23 cellular contexts compared by ENCODE assay signal in genomic region chr4:102022343-102022742, GRCh38.
"Had no signal": no experiment of that assay in that cellular context is flagged by ENCODE, and none has a peak within 500 bp of the region (broad histone marks: within the 10 kb centered on the region; RNA-seq: fewer than 3 reads in every experiment).

No MANE protein-coding gene starts in this region.

- H3K27ac ChIP-seq: dorsolateral prefrontal cortex, esophagus muscularis mucosa, gastroesophageal sphincter, heart left ventricle, lower lobe of right lung, sigmoid colon, testis, vagina had no signal

- H3K4me3 Mint-ChIP-seq: activated CD4-positive, alpha-beta memory T cell treated with anti-CD3 and anti-CD28 coated beads for 36 hours; activated naive CD4-positive, alpha-beta T cell treated with anti-CD3 and anti-CD28 coated beads for 36 hours; activated naive CD8-positive, alpha-beta T cell treated with anti-CD3 and anti-CD28 coated beads, Interleukin-2, amount 10 ng/mL, durations not matched to agents 7 days and 5 days; activated T-cell treated with anti-CD3 and anti-CD28 coated beads, Interleukin-2, amount 50 U/mL, for 72 hours; effector memory CD8-positive, alpha-beta T cell; naive thymus-derived CD8-positive, alpha-beta T cell; T-helper 17 cell had no signal

- H3K27ac Mint-ChIP-seq: activated CD4-positive, alpha-beta memory T cell treated with anti-CD3 and anti-CD28 coated beads for 36 hours; activated naive CD4-positive, alpha-beta T cell treated with anti-CD3 and anti-CD28 coated beads for 36 hours; activated naive CD8-positive, alpha-beta T cell treated with anti-CD3 and anti-CD28 coated beads, Interleukin-2, amount 10 ng/mL, durations not matched to agents 7 days and 5 days; activated T-cell treated with anti-CD3 and anti-CD28 coated beads, Interleukin-2, amount 50 U/mL, for 72 hours; effector memory CD8-positive, alpha-beta T cell; naive thymus-derived CD8-positive, alpha-beta T cell; T-helper 17 cell had no signal

- H3K4me3 ChIP-seq: dorsolateral prefrontal cortex, esophagus muscularis mucosa, gastroesophageal sphincter, heart left ventricle, lower lobe of right lung, sigmoid colon, smooth muscle cell, testis, vagina had no signal

- H3K4me1 ChIP-seq: esophagus muscularis mucosa, gastroesophageal sphincter, heart left ventricle, lower lobe of right lung, sigmoid colon, testis, vagina had no signal

- H3K9me3 Mint-ChIP-seq: activated CD4-positive, alpha-beta memory T cell treated with anti-CD3 and anti-CD28 coated beads for 36 hours; activated naive CD4-positive, alpha-beta T cell treated with anti-CD3 and anti-CD28 coated beads for 36 hours; activated naive CD8-positive, alpha-beta T cell treated with anti-CD3 and anti-CD28 coated beads, Interleukin-2, amount 10 ng/mL, durations not matched to agents 7 days and 5 days; activated T-cell treated with anti-CD3 and anti-CD28 coated beads, Interleukin-2, amount 50 U/mL, for 72 hours had no signal

- H3K36me3 Mint-ChIP-seq: activated CD4-positive, alpha-beta memory T cell treated with anti-CD3 and anti-CD28 coated beads for 36 hours; activated naive CD8-positive, alpha-beta T cell treated with anti-CD3 and anti-CD28 coated beads, Interleukin-2, amount 10 ng/mL, durations not matched to agents 7 days and 5 days; naive thymus-derived CD8-positive, alpha-beta T cell had no signal

- H3K27me3 Mint-ChIP-seq: effector memory CD8-positive, alpha-beta T cell had no signal

- H3K4me1 Mint-ChIP-seq: activated naive CD8-positive, alpha-beta T cell treated with anti-CD3 and anti-CD28 coated beads, Interleukin-2, amount 10 ng/mL, durations not matched to agents 7 days and 5 days; naive thymus-derived CD8-positive, alpha-beta T cell; T-helper 17 cell had no signal

- FAIRE-seq: kidney had no signal

- H3K27me3 ChIP-seq: dorsolateral prefrontal cortex, esophagus muscularis mucosa, gastroesophageal sphincter, heart left ventricle, sigmoid colon, testis, vagina had no signal

- H3K4me2 ChIP-seq: smooth muscle cell had no signal

- DNase-seq: activated CD4-positive, alpha-beta memory T cell treated with anti-CD3 and anti-CD28 coated beads for 36 hours; activated CD4-positive, alpha-beta T cell treated with anti-CD3 and anti-CD28 coated beads for 48 hours; activated effector memory CD4-positive, alpha-beta T cell treated with Interleukin-2 at 50 U/mL for 16 hours; activated naive CD4-positive, alpha-beta T cell treated with anti-CD3 and anti-CD28 coated beads for 36 hours; activated naive CD8-positive, alpha-beta T cell treated with anti-CD3 and anti-CD28 coated beads, Interleukin-2, amount 10 ng/mL, durations not matched to agents 7 days and 5 days; activated T-cell treated with anti-CD3 and anti-CD28 coated beads, Interleukin-2, amount 50 U/mL, for 72 hours; amygdala; dorsolateral prefrontal cortex; effector memory CD8-positive, alpha-beta T cell; heart left ventricle; kidney; lower lobe of right lung; naive thymus-derived CD8-positive, alpha-beta T cell; retina; sigmoid colon; stimulated activated CD4-positive, alpha-beta T cell treated with anti-CD3 and anti-CD28 coated beads, Interleukin-15, amount 100 ng/mL, for 24 hours; stimulated activated naive CD4-positive, alpha-beta T cell; T-helper 17 cell; testis had no signal

- H3K9me3 ChIP-seq: esophagus muscularis mucosa, gastroesophageal sphincter, heart left ventricle, lower lobe of right lung, sigmoid colon, testis, vagina had no signal

- H3K36me3 ChIP-seq: esophagus muscularis mucosa, gastroesophageal sphincter, heart left ventricle, lower lobe of right lung, sigmoid colon, vagina had no signal
